Comparison of ENCODE assay signal across 27 cellular contexts in the genomic region with DNA sequence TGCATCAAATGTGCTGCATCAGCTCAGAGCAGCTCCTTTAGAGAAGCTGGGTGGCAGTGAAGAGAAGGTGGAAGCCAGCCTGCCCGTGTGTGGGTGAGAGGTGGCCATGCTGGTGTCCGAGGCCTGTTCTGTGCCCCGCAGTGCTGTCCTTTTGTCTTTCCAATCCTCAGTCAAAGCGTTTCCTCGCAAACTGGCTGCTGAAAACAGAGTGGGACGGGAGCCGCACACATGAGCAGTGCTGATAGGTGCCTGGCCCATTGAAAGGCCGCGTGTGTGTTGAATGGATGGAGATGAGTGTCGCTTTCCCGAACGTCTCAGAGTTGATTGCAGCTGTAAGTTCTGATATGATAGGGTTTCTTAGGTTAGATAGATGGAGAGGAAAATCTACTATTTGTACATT.
"Had no signal": no experiment of that assay in that cellular context is flagged by ENCODE, and none has a peak within 500 bp of the region (broad histone marks: within the 10 kb centered on the region; RNA-seq: fewer than 3 reads in every experiment).

No MANE protein-coding gene starts in this region.

- H2AFZ ChIP-seq: neural progenitor cell, parathyroid adenoma had no signal

- H3K27me3 ChIP-seq: neural progenitor cell, neutrophil, right lobe of liver, stomach, testis, thyroid gland, transverse colon, upper lobe of left lung had no signal

- H3K27ac ChIP-seq: left ventricle myocardium inferior, neural progenitor cell, neutrophil, parathyroid adenoma, psoas muscle, right lobe of liver, skin epidermis, stomach, testis, thyroid gland, transverse colon, upper lobe of left lung had no signal

- H3K4me3 ChIP-seq: left ventricle myocardium inferior, lung, neural progenitor cell, psoas muscle, right lobe of liver, skin epidermis, stomach, testis, thyroid gland, transverse colon, upper lobe of left lung had no signal

- ATAC-seq: left colon; natural killer cell; psoas muscle; right lobe of liver; stimulated activated naive B cell treated with anti-CD40 and anti-IgM and Interleukin-4, amounts not matched to agents 10 μg/mL and 1 μg/mL and 100 μg/mL, for 72 hours; stimulated activated naive CD8-positive, alpha-beta T cell treated with anti-CD3 and anti-CD28 coated beads, Interleukin-15, Interleukin-2, amounts not matched to agents 100 U/mL and 50 U/mL, for 24 hours had no signal

- H3K36me3 ChIP-seq: neural progenitor cell had no signal

- H3K9me3 ChIP-seq: left ventricle myocardium inferior, neutrophil, psoas muscle, right lobe of liver, stomach, testis, thyroid gland, transverse colon, upper lobe of left lung had no signal

- H3K4me1 ChIP-seq: neural progenitor cell, parathyroid adenoma, psoas muscle, right lobe of liver, stomach, thyroid gland, transverse colon, upper lobe of left lung had no signal

- H3K4me2 ChIP-seq: neural progenitor cell had no signal

- H3K9ac ChIP-seq: neural progenitor cell, parathyroid adenoma had no signal

- DNase-seq: hippocampal formation; kidney; left colon; left ventricle myocardium inferior; mesendoderm; naive B cell; natural killer cell; nephron progenitor cell; occipital lobe; psoas muscle; stimulated activated CD4-positive, alpha-beta T cell treated with anti-CD3 and anti-CD28 coated beads, Interleukin-12 subunit alpha, Interleukin-12 subunit beta, amount 100 ng/mL, for 4 hours; stimulated activated CD4-positive, alpha-beta T cell treated with anti-CD3 and anti-CD28 coated beads, Interleukin-15, amount 100 ng/mL, for 24 hours; stimulated activated CD4-positive, alpha-beta T cell treated with anti-CD3 and anti-CD28 coated beads, Interleukin-2, amount 100 ng/mL, for 24 hours; stimulated activated CD4-positive, alpha-beta T cell treated with anti-CD3 and anti-CD28 coated beads, Interleukin-4, amount 100 ng/mL, for 1 hour; stimulated activated naive B cell treated with anti-CD40 and anti-IgM and Interleukin-4, amounts not matched to agents 10 μg/mL and 1 μg/mL and 100 μg/mL, for 72 hours; stimulated activated naive CD8-positive, alpha-beta T cell treated with anti-CD3 and anti-CD28 coated beads, Interleukin-15, Interleukin-2, amounts not matched to agents 100 U/mL and 50 U/mL, for 24 hours; stomach; testis; thyroid gland; transverse colon; upper lobe of left lung had no signal
